ENCODE assay signal across 8 cellular contexts in genomic region chr14:78566017-78566858, GRCh38.
DNase-seq lines count a peak whose midpoint lies in the region; ATAC-seq and TF ChIP-seq lines count a peak whose summit lies in the region.

No MANE protein-coding gene starts in this region.

- no peak overlapping the region for H3K4me2 ChIP-seq in OCI-LY7 (ENCODE audit: low read length)

- POLR2A ChIA-PET in OCI-LY7 (lab: Charles Lee) = interaction anchor here (0.5 kb wide), 1 partner anchor 534 kb away, joined by 5 read pairs; no protein-coding TSS in a partner anchor

- H3K9ac ChIP-seq in HUES64 (ENCODE audit: low read depth, low read length) = peak overlapping the region; percentile 34; the same call in 1 of the 2 replicates

- peaks cover 3% of the 10 kb centered on the region for H3K4me1 Mint-ChIP-seq in activated T-helper 17 cell treated with anti-CD3 and anti-CD28 coated beads, Interleukin-2, amount 50 U/mL, for 72 hours
- peaks cover 10% of the 10 kb centered on the region for H3K4me1 Mint-ChIP-seq in neural crest cell

- H3K9me2 ChIP-seq in OCI-LY7 (ENCODE audit: insufficient read depth, low read length) = no peaks in the 10 kb centered on the region

- 16% methylated on average over 16 of the region's 16 CpGs for WGBS in HUES64

- intact Hi-C loops in OCI-LY7 (cut with micrococcal nuclease; ENCODE audit: unreplicated experiment) = loop anchor here (1.0 to 10.0 kb wide), 4 partner anchors 118 to 909 kb away; no protein-coding TSS in a partner anchor

- H3K9me3 ChIP-seq in HUES64 (ENCODE audit: insufficient read depth, low read depth, low read length) = no peaks in the 10 kb centered on the region
- no peaks in the 10 kb centered on the region for H3K9me3 ChIP-seq in OCI-LY7 (ENCODE audit: low read length)

- H3K4me1 ChIP-seq in HUES64 (ENCODE audit: insufficient read depth, low read length) = peaks cover 7% of the 10 kb centered on the region; the same call in 1 of the 2 replicates
- H3K4me1 ChIP-seq in OCI-LY7 (ENCODE audit: insufficient read depth, low read length, poor library complexity, severe bottlenecking) = no peaks in the 10 kb centered on the region

- peak; percentile 86 for ATAC-seq in GM21515 (IDR thresholded peaks at IDR 0.05; ENCODE audit: unreplicated experiment)
- peak; percentile 79 for ATAC-seq in activated T-helper 17 cell treated with anti-CD3 and anti-CD28 coated beads, Interleukin-2, amount 50 U/mL, for 72 hours (replicated peaks)

- TF ChIP-seq CTCF in OCI-LY7 (conservative IDR thresholded peaks at IDR 0.05; ENCODE audit: low read length) (peak; percentile 77), fibroblast of villous mesenchyme (IDR thresholded peaks at IDR 0.05; ENCODE audit: insufficient read depth, low read depth, low read length) (peak; percentile 52), neural crest cell (conservative IDR thresholded peaks at IDR 0.05) (peak; percentile 83)

- H3K27ac ChIP-seq in HUES64 (ENCODE audit: low read depth, low read length) (0 out of 2 replicates have a peak overlapping the region, but pooled peaks have one; percentile 19), OCI-LY7 (ENCODE audit: low read depth, low read length, poor library complexity, severe bottlenecking) (no peak overlapping the region)

- peaks cover 3% of the 10 kb centered on the region for H3K27me3 Mint-ChIP-seq in activated T-helper 17 cell treated with anti-CD3 and anti-CD28 coated beads, Interleukin-2, amount 50 U/mL, for 72 hours
- H3K27me3 Mint-ChIP-seq in neural crest cell (ENCODE audit: low read depth) = no peaks in the 10 kb centered on the region

- no peak overlapping the region for H3K27ac Mint-ChIP-seq in activated T-helper 17 cell treated with anti-CD3 and anti-CD28 coated beads, Interleukin-2, amount 50 U/mL, for 72 hours
- H3K27ac Mint-ChIP-seq in neural crest cell (ENCODE audit: unreplicated experiment) = peak overlapping the region; percentile 64

- H3K27me3 ChIP-seq in HUES64 (ENCODE audit: insufficient read depth, low read length) = no peaks in the 10 kb centered on the region

- DNase-seq in DMS153 treated with DMSO at 0.1 percent for 48 hours (lab: John Stamatoyannopoulos, UW; ENCODE audit: unreplicated experiment) (peak; percentile 81), OCI-LY7 (ENCODE audit: low spot score) (peak; percentile 51), fibroblast of villous mesenchyme (ENCODE audit: low read depth) (peak; percentile 44), neural crest cell (ENCODE audit: low read depth, low spot score) (peak; percentile 92), superior temporal gyrus (ENCODE audit: extremely low spot score) (peak; percentile 97)

- BruUV-seq in OCI-LY7 (replicated peaks; lab: Mats Ljungman, UMichigan) = no TSS peak

- H3K4me3 ChIP-seq in HUES64 (ENCODE audit: low read length) (peak overlapping the region; percentile 35), OCI-LY7 (ENCODE audit: low read depth, low read length, poor library complexity, severe bottlenecking) (no peak overlapping the region), fibroblast of villous mesenchyme (ENCODE audit: low read depth, low read length) (no peak overlapping the region)

- CTCF ChIA-PET in OCI-LY7 (lab: Charles Lee; ENCODE audit: unreplicated experiment) = interaction anchor here (0.7 to 1.1 kb wide), 3 partner anchors 19 to 912 kb away, joined by 3 to 5 read pairs (median 3); no protein-coding TSS in a partner anchor

- no peaks in the 10 kb centered on the region for H3K36me3 ChIP-seq in HUES64 (ENCODE audit: insufficient read depth, low read length)
- H3K36me3 ChIP-seq in OCI-LY7 (ENCODE audit: insufficient read depth, low read length) = no peaks in the 10 kb centered on the region

- no peaks in the 10 kb centered on the region for H3K79me2 ChIP-seq in OCI-LY7 (ENCODE audit: insufficient read depth, low read depth, low read length)

- H3K36me3 Mint-ChIP-seq in activated T-helper 17 cell treated with anti-CD3 and anti-CD28 coated beads, Interleukin-2, amount 50 U/mL, for 72 hours (ENCODE audit: low read depth) = no peaks in the 10 kb centered on the region
- H3K36me3 Mint-ChIP-seq in neural crest cell (ENCODE audit: low read depth) = no peaks in the 10 kb centered on the region

- no peak overlapping the region for H2AFZ ChIP-seq in OCI-LY7 (ENCODE audit: low read length)

- H3K4me3 Mint-ChIP-seq in activated T-helper 17 cell treated with anti-CD3 and anti-CD28 coated beads, Interleukin-2, amount 50 U/mL, for 72 hours = peak overlapping the region; percentile 30
- peak overlapping the region; percentile 42 for H3K4me3 Mint-ChIP-seq in neural crest cell

- H4K20me1 ChIP-seq in OCI-LY7 (ENCODE audit: insufficient read depth, low read length) = no peaks in the 10 kb centered on the region

- H3K9me3 Mint-ChIP-seq in activated T-helper 17 cell treated with anti-CD3 and anti-CD28 coated beads, Interleukin-2, amount 50 U/mL, for 72 hours = no peaks in the 10 kb centered on the region
- H3K9me3 Mint-ChIP-seq in neural crest cell = no peaks in the 10 kb centered on the region

Comparison
In these comparisons a context has a peak if more than half of its experiments do, and no peak if none do; other contexts are left out.
1. DNase-seq: peak in every context shown above with its lines; median percentile 97 in superior temporal gyrus; 92 in neural crest cell; 81 in DMS153 treated with DMSO at 0.1 percent for 48 hours; 51 in OCI-LY7; 44 in fibroblast of villous mesenchyme.